Comparison of ENCODE assay signal across 17 cellular contexts in the genomic region with DNA sequence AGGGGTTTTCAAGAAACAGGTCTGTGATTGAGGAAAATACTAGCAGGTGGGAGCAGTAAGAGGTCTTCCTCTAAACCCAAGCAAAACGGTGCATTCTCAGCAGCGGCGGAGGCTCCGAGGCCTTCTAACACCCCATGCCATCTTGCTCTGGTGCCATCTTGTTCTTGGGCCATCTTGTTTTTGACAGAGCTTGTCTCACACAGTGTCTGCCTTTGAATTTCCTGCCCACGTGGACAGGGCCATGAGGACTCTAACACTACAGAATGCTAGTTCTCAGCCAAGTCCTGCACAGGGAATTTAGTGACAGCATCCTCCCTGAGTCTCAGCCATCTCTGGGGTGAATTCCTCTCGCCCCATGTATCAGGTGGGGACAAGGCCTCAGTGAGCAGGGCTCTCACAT.
DNase-seq lines count a peak whose midpoint lies in the region; ATAC-seq and TF ChIP-seq lines count a peak whose summit lies in the region.
"Had no signal": no experiment of that assay in that cellular context is flagged by ENCODE, and none has a peak within 500 bp of the region (broad histone marks: within the 10 kb centered on the region; RNA-seq: fewer than 3 reads in every experiment).

No MANE protein-coding gene starts in this region.

- WGBS in right lobe of liver (ENCODE audit: insufficient coverage, low coverage, low lambda C conversion rate, missing lambda C conversion rate): 100% methylated on average over 1 of the region's 6 CpGs

- intact Hi-C loops in right lobe of liver (cut with DNase I): no loop called here

- H3K9me3 ChIP-seq in right lobe of liver (no peaks in the 10 kb centered on the region), skeletal muscle tissue (ENCODE audit: control insufficient read depth in 3 of 3, low read length in 3 of 3) (no peaks in the 10 kb centered on the region)
- H3K9me3 ChIP-seq: BE2C, SJSA1 had no signal

- TF ChIP-seq CTCF in VCaP (conservative IDR thresholded peaks at IDR 0.05): no peak
- no peak for TF ChIP-seq CTCF in brain (conservative IDR thresholded peaks at IDR 0.05)
- TF ChIP-seq CTCF in right lobe of liver (IDR thresholded peaks at IDR 0.05): no peak

- H3K9ac ChIP-seq in skeletal muscle tissue (ENCODE audit: low read depth in 1 of 3, low read length in 3 of 3): no peak overlapping the region

- H3K27ac Mint-ChIP-seq in brain: peak overlapping the region; percentile 15 to 85 (median 70)
- H3K27ac Mint-ChIP-seq: CD8-positive, alpha-beta T cell had no signal

- H3K4me3 ChIP-seq in right lobe of liver (no peak overlapping the region), skeletal muscle tissue (ENCODE audit: low read length in 3 of 3) (no peak overlapping the region)
- H3K4me3 ChIP-seq: SJSA1 had no signal

- H3K9me3 Mint-ChIP-seq in brain: peaks cover 0 to 3% (median 0%) of the 10 kb centered on the region in 5 experiments
- H3K9me3 Mint-ChIP-seq: CD8-positive, alpha-beta T cell had no signal

- H3K4me1 ChIP-seq in right lobe of liver: peaks cover 0 to 54% (median 15%) of the 10 kb centered on the region in 4 donors
- peaks cover 34 to 63% (median 39%) of the 10 kb centered on the region in 3 donors for H3K4me1 ChIP-seq in skeletal muscle tissue (ENCODE audit: control insufficient read depth in 3 of 3, insufficient read depth in 3 of 3, low read length in 3 of 3)
- H3K4me1 ChIP-seq: BE2C had no signal

- H3K27me3 Mint-ChIP-seq in brain: peaks cover 3% of the 10 kb centered on the region

- H3K4me1 Mint-ChIP-seq in brain: peaks cover 95% of the 10 kb centered on the region

- H3K4me3 Mint-ChIP-seq in brain: no peak overlapping the region
- H3K4me3 Mint-ChIP-seq: CD8-positive, alpha-beta T cell had no signal

- H3K36me3 ChIP-seq in right lobe of liver: no peaks in the 10 kb centered on the region
- no peaks in the 10 kb centered on the region for H3K36me3 ChIP-seq in skeletal muscle tissue (ENCODE audit: control insufficient read depth in 3 of 3, insufficient read depth in 3 of 3, low read length in 3 of 3)
- H3K36me3 ChIP-seq: BE2C, SJSA1 had no signal

- H3K36me3 Mint-ChIP-seq in brain: no peaks in the 10 kb centered on the region
- H3K36me3 Mint-ChIP-seq: CD8-positive, alpha-beta T cell had no signal

- TF ChIP-seq POLR2A in right lobe of liver (IDR thresholded peaks at IDR 0.05): no peak

- ATAC-seq in right lobe of liver (no peak), GM19023 (IDR thresholded peaks at IDR 0.05; ENCODE audit: unreplicated experiment) (no peak)
- ATAC-seq: CD8-positive, alpha-beta T cell had no signal

- H3K27ac ChIP-seq in VCaP (peak overlapping the region; percentile 64), right lobe of liver (peak overlapping the region in 2 of 3 donors; percentile 57 to 77), skeletal muscle tissue (ENCODE audit: low read depth, low read length) (peak overlapping the region; percentile 41)
- H3K27ac ChIP-seq: SJSA1 had no signal

- DNase-seq in right lobe of liver (no peak), HUDEP-2 (lab: John Stamatoyannopoulos, UW; ENCODE audit: unreplicated experiment in 76 of 76) (no peak)
- no peak for DNase-seq in activated CD4-positive, CD25-positive, alpha-beta regulatory T cell treated with anti-CD3 and anti-CD28 coated beads, Interleukin-2, amount 50 U/mL, for 72 hours
- DNase-seq: CD8-positive, alpha-beta T cell; H7; KBM-7; NCI-H1048; NCI-H2081 treated with DMSO at 0.1 percent for 48 hours; NCI-H226; NCI-H526; RPMI8226 had no signal

- H3K27me3 ChIP-seq in right lobe of liver (no peaks in the 10 kb centered on the region), skeletal muscle tissue (ENCODE audit: control insufficient read depth in 3 of 3, insufficient read depth in 3 of 3, low read length in 3 of 3) (no peaks in the 10 kb centered on the region)
- H3K27me3 ChIP-seq: SJSA1 had no signal
